Comparison of ENCODE assay signal across 27 cellular contexts in the genomic region with DNA sequence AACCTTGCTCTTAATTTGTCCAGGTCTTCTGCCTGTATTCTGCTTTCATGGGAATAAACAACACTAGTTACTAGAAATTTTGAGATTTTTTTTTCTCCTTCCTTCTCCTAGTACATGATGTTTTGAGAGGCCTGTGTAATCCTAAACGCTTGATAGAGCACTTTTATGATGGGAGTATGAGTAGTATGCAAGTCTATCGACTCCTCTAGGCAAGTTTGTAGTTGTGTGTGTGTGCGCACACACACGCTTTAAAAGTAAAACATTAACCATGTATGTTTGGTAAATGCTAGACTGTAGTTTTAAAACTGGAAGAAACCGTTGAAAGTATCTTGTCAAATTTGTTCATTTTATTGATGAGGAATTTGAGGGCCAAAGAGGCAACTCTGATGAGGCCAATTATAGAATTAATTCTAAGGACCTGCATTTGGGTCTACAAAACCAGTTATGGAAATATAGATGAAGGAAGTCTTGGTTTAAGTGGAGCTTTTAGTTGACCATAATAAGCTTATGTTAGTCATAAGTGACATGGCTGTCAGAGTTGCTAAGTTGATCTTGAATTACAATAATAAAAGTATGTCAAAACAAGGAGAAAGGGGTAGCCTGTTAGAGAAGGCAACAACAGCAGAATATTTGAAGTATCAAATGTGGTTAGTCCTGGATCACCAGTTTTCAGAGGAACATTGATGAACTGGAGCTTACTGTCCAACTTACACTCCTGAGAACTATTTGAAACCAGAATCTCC.
"Had no signal": no experiment of that assay in that cellular context is flagged by ENCODE, and none has a peak within 500 bp of the region (broad histone marks: within the 10 kb centered on the region; RNA-seq: fewer than 3 reads in every experiment).

No MANE protein-coding gene starts in this region.

- H3K27me3 ChIP-seq: adrenal gland had no signal

- H3K9me3 Mint-ChIP-seq: activated CD4-positive, alpha-beta memory T cell treated with anti-CD3 and anti-CD28 coated beads for 36 hours; activated CD4-positive, alpha-beta T cell treated with anti-CD3 and anti-CD28 coated beads, Interleukin-2, amount 10 ng/mL, durations not matched to agents 7 days and 5 days; activated naive CD4-positive, alpha-beta T cell treated with anti-CD3 and anti-CD28 coated beads, Interleukin-2, amount 50 U/mL, for 72 hours; activated T-cell treated with anti-CD3 and anti-CD28 coated beads, Interleukin-2, amount 50 U/mL, for 4 hours; T-cell had no signal

- H3K36me3 ChIP-seq: adrenal gland had no signal

- H3K4me3 ChIP-seq: adrenal gland, SK-N-MC had no signal

- H3K9me3 ChIP-seq: adrenal gland had no signal

- H3K4me1 ChIP-seq: adrenal gland had no signal

- ATAC-seq: activated naive CD4-positive, alpha-beta T cell treated with anti-CD3 and anti-CD28 coated beads, Interleukin-2, amount 50 U/mL, for 72 hours; activated T-cell treated with anti-CD3 and anti-CD28 coated beads, Interleukin-2, amount 50 U/mL, for 4 hours; Panc1; Right ventricle myocardium inferior; T-cell had no signal

- DNase-seq: activated CD4-positive, alpha-beta memory T cell treated with anti-CD3 and anti-CD28 coated beads for 36 hours; activated CD4-positive, alpha-beta T cell treated with anti-CD3 and anti-CD28 coated beads, Interleukin-2, amount 10 ng/mL, durations not matched to agents 7 days and 5 days; activated CD4-positive, CD25-positive, alpha-beta regulatory T cell; activated CD8-positive, alpha-beta memory T cell treated with anti-CD3 and anti-CD28 coated beads for 24 hours; activated effector memory CD4-positive, alpha-beta T cell treated with anti-CD3 and anti-CD28 coated beads, Interleukin-2, amount 50 U/mL, for 16 hours; activated naive CD4-positive, alpha-beta T cell treated with Interleukin-2 at 50 U/mL for 16 hours; activated T-cell treated with anti-CD3 and anti-CD28 coated beads, Interleukin-2, amount 50 U/mL, for 4 hours; adrenal gland; anterior cingulate cortex; Kasumi-1; KBM-7; NCI-H1048; NCI-H1417; NCI-H1930; NCI-H2171; NCI-H2227 treated with DMSO at 0.1 percent for 48 hours; NCI-H526; NCI-H82; NK-92 treated with Interleukin-12 subunit alpha and Interleukin-12 subunit beta, amount 100 ng/mL, for 24 hours; OCI-M1; RPMI8226; T-cell had no signal

- H3K27ac ChIP-seq: adrenal gland, SK-N-MC, VCaP had no signal

- H3K4me3 Mint-ChIP-seq: activated CD4-positive, alpha-beta memory T cell treated with anti-CD3 and anti-CD28 coated beads for 36 hours; activated CD4-positive, alpha-beta T cell treated with anti-CD3 and anti-CD28 coated beads, Interleukin-2, amount 10 ng/mL, durations not matched to agents 7 days and 5 days; activated T-cell treated with anti-CD3 and anti-CD28 coated beads, Interleukin-2, amount 50 U/mL, for 4 hours; T-cell had no signal

- H3K27me3 Mint-ChIP-seq: activated CD4-positive, alpha-beta memory T cell treated with anti-CD3 and anti-CD28 coated beads for 36 hours; activated CD4-positive, alpha-beta T cell treated with anti-CD3 and anti-CD28 coated beads, Interleukin-2, amount 10 ng/mL, durations not matched to agents 7 days and 5 days; T-cell had no signal

- H3K36me3 Mint-ChIP-seq: activated CD4-positive, alpha-beta memory T cell treated with anti-CD3 and anti-CD28 coated beads for 36 hours had no signal

- H3K27ac Mint-ChIP-seq: activated CD4-positive, alpha-beta memory T cell treated with anti-CD3 and anti-CD28 coated beads for 36 hours; activated CD4-positive, alpha-beta T cell treated with anti-CD3 and anti-CD28 coated beads, Interleukin-2, amount 10 ng/mL, durations not matched to agents 7 days and 5 days; activated naive CD4-positive, alpha-beta T cell treated with anti-CD3 and anti-CD28 coated beads, Interleukin-2, amount 50 U/mL, for 72 hours had no signal
